ENCODE assay signal across 1 cellular context in the genomic region with DNA sequence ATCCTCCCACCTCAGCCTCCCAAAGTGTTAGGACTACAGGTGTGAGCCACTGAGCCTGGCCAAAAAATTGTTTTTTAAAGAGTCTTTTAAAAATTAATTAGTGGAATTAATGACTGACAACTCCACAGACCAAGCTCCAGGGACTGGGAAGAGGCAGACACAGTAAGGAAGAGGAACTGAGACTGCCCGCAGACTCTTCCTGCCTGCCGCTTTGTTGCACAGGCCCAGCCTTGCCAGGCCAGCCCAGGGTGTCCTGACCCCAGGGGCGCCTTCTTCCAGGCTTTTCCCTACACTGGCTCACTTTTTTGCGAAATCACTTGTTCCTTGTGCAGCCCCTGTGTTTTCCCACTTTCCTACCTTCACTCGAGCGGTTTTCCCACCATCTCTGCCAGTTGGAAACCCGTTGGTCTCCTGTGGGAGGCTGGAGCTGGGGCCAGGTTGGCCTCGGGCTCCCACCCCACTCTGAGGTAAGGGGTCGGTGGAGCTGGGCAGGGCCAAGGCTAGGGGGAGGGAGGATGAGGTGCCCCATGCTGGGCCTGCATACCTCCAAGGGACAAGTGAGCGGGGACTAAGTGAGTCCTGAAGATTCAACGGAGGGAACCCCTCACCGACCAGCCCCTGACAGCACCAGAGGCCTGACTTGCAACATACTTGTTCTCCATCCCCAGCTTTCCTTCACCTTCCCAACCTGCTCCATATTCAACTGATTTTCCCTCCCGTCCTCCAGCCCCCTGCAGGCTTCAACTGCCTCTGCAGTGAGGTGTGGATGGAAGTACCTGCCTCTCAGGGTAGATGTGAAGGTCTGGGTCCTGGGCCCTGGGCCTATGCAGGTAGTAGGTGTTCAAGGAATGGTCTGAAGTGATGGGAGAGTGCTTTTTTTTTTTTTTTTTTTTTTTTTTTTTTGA.
TF ChIP-seq lines count a peak whose summit lies in the region.

No MANE protein-coding gene starts in this region.

TF ChIP-seq in GM23338, 12 proteins besides CTCF, POLR2A, EP300 and RAD21 (continued from another document):
- TF ChIP-seq, protein P1, sequence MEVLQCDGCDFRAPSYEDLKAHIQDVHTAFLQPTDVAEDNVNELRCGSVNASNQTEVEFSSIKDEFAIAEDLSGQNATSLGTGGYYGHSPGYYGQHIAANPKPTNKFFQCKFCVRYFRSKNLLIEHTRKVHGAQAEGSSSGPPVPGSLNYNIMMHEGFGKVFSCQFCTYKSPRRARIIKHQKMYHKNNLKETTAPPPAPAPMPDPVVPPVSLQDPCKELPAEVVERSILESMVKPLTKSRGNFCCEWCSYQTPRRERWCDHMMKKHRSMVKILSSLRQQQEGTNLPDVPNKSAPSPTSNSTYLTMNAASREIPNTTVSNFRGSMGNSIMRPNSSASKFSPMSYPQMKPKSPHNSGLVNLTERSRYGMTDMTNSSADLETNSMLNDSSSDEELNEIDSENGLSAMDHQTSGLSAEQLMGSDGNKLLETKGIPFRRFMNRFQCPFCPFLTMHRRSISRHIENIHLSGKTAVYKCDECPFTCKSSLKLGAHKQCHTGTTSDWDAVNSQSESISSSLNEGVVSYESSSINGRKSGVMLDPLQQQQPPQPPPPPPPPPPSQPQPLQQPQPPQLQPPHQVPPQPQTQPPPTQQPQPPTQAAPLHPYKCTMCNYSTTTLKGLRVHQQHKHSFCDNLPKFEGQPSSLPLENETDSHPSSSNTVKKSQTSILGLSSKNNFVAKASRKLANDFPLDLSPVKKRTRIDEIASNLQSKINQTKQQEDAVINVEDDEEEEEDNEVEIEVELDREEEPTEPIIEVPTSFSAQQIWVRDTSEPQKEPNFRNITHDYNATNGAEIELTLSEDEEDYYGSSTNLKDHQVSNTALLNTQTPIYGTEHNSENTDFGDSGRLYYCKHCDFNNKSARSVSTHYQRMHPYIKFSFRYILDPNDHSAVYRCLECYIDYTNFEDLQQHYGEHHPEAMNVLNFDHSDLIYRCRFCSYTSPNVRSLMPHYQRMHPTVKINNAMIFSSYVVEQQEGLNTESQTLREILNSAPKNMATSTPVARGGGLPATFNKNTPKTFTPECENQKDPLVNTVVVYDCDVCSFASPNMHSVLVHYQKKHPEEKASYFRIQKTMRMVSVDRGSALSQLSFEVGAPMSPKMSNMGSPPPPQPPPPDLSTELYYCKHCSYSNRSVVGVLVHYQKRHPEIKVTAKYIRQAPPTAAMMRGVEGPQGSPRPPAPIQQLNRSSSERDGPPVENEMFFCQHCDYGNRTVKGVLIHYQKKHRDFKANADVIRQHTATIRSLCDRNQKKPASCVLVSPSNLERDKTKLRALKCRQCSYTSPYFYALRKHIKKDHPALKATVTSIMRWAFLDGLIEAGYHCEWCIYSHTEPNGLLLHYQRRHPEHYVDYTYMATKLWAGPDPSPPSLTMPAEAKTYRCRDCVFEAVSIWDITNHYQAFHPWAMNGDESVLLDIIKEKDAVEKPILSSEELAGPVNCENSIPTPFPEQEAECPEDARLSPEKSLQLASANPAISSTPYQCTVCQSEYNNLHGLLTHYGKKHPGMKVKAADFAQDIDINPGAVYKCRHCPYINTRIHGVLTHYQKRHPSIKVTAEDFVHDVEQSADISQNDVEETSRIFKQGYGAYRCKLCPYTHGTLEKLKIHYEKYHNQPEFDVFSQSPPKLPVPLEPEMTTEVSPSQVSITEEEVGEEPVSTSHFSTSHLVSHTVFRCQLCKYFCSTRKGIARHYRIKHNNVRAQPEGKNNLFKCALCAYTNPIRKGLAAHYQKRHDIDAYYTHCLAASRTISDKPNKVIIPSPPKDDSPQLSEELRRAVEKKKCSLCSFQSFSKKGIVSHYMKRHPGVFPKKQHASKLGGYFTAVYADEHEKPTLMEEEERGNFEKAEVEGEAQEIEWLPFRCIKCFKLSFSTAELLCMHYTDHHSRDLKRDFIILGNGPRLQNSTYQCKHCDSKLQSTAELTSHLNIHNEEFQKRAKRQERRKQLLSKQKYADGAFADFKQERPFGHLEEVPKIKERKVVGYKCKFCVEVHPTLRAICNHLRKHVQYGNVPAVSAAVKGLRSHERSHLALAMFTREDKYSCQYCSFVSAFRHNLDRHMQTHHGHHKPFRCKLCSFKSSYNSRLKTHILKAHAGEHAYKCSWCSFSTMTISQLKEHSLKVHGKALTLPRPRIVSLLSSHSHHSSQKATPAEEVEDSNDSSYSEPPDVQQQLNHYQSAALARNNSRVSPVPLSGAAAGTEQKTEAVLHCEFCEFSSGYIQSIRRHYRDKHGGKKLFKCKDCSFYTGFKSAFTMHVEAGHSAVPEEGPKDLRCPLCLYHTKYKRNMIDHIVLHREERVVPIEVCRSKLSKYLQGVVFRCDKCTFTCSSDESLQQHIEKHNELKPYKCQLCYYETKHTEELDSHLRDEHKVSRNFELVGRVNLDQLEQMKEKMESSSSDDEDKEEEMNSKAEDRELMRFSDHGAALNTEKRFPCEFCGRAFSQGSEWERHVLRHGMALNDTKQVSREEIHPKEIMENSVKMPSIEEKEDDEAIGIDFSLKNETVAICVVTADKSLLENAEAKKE (CRISPR knock-in tag; IDR thresholded peaks at IDR 0.05): no peak
- TF ChIP-seq, protein P2, sequence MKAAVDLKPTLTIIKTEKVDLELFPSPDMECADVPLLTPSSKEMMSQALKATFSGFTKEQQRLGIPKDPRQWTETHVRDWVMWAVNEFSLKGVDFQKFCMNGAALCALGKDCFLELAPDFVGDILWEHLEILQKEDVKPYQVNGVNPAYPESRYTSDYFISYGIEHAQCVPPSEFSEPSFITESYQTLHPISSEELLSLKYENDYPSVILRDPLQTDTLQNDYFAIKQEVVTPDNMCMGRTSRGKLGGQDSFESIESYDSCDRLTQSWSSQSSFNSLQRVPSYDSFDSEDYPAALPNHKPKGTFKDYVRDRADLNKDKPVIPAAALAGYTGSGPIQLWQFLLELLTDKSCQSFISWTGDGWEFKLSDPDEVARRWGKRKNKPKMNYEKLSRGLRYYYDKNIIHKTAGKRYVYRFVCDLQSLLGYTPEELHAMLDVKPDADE (IDR thresholded peaks at IDR 0.05): no peak
- no peak for TF ChIP-seq CREB1 (CRISPR knock-in tag; IDR thresholded peaks at IDR 0.05; ENCODE audit: low read depth)
